8 cellular contexts compared by ENCODE assay signal in the genomic region with DNA sequence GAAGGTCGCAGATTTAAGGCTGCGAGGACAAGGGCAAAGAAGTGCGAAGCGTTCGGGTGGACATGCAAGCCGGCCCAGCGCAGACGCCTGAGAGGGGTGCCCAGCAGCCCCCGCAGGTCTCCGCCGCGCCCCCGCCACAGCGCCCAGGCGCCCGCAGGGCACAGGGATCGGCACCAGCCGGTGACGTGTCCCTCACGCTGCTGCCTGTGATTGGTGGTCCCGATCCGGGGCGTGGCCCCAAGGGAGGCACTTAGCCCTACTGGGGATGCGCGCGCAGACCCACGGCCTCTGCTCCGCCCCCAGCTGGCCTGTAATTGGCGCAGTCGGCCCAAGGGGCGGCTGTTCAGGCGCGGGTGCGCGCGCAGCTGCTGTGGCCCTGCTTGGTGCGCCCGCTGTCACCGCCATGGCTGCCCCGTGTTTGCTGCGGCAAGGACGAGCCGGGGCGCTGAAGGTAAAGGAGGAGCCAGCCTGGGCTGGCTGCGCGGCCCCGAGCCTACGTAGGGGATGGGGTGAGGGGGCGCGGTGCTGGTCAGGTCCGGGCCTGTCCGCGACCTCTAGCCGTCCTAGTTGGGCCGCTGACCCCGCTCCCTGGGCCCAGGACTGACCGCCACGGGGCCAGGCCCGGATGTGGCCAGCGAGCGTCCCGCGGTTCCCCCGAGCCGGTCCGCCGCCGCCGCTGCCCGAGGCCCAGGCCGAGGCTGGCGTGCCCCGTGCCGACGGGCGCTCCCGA. TPM values are rescaled to one million over a fixed set of nuclear protein-coding genes. Genes with fewer than 3 reads are reported as not detected.
DNase-seq lines count a peak whose midpoint lies in the region; ATAC-seq, FAIRE-seq and TF ChIP-seq lines count a peak whose summit lies in the region.

A gene (plus strand): TSS at position 379 of the 730 bp plus-strand sequence. CDS start 25 bp downstream, at position 404.

- H3K9ac ChIP-seq in keratinocyte (ENCODE audit: control insufficient read depth, extremely low read depth, insufficient read depth, low read length) = peak within 1 kb of the TSS; percentile 93

- TF ChIP-seq CTCF in AG10803 (conservative IDR thresholded peaks at IDR 0.05; ENCODE audit: low read length) = no peak
- TF ChIP-seq CTCF in keratinocyte (optimal IDR thresholded peaks at IDR 0.05 in 1 of 3, IDR thresholded peaks at IDR 0.05 in 1 of 3, conservative IDR thresholded peaks at IDR 0.05 in 1 of 3; ENCODE audit: extremely low read depth in 1 of 3, insufficient read depth in 2 of 3, low read length in 3 of 3) = no peak

- H3K4me1 ChIP-seq in keratinocyte (ENCODE audit: control insufficient read depth, extremely low read depth, insufficient read depth, low read length) = peaks cover 6% of the 10 kb centered on the region

- peak within 1 kb of the TSS; percentile 82 for H3K4me2 ChIP-seq in keratinocyte (ENCODE audit: control insufficient read depth, extremely low read depth, insufficient read depth, low read depth, low read length)

- ATAC-seq in GM19043 (IDR thresholded peaks at IDR 0.05; ENCODE audit: low read depth, unreplicated experiment) (peak; percentile 90), HG03378 (IDR thresholded peaks at IDR 0.05; ENCODE audit: unreplicated experiment) (peak; percentile 81)

- H3K27me3 ChIP-seq in keratinocyte (ENCODE audit: control insufficient read depth, extremely low read depth, insufficient read depth, low read length) = no peaks in the 10 kb centered on the region

- peaks cover 3% of the 10 kb centered on the region for H4K20me1 ChIP-seq in keratinocyte (ENCODE audit: control insufficient read depth, extremely low read depth, insufficient read depth, low read length)

- H3K4me3 ChIP-seq in AG10803 (ENCODE audit: low read length) (peak within 1 kb of the TSS; percentile 77), keratinocyte (ENCODE audit: control insufficient read depth in 2 of 3, extremely low read depth in 1 of 3, insufficient read depth in 2 of 3, low read depth in 1 of 3, low read length in 3 of 3) (peak within 1 kb of the TSS; percentile 93 to 99 (median 99))

- dilution Hi-C loops in keratinocyte (cut with MboI; ENCODE audit: extremely low pct_ligation_motif_present, low sequenced_read_pairs) = no loop called here

- peaks cover 2 to 5% of the 10 kb centered on the region in 2 experiments for H3K36me3 ChIP-seq in keratinocyte (ENCODE audit: control insufficient read depth in 2 of 2, extremely low read depth in 1 of 2, insufficient read depth in 2 of 2, low read length in 2 of 2)

- FAIRE-seq in keratinocyte (lab: Jason Lieb, UNC) = peak; percentile 32

- peak within 1 kb of the TSS; percentile 90 for H3K27ac ChIP-seq in keratinocyte (ENCODE audit: control insufficient read depth, insufficient read depth, low read length)

- DNase-seq in AG10803 (ENCODE audit: low read depth) (peak; percentile 97), NCI-H460 (ENCODE audit: extremely low read depth, low read depth) (peak; percentile 96), cerebellar nuclear complex (lab: John Stamatoyannopoulos, UW) (peak; percentile 88 to 94), keratinocyte (ENCODE audit: low read depth, low spot score) (peak; percentile 94)
- peak; percentile 99 for DNase-seq in activated CD4-positive, CD25-positive, alpha-beta regulatory T cell treated with anti-CD3 and anti-CD28 coated beads, Interleukin-2, amount 50 U/mL, for 72 hours
- peak; percentile 100 for DNase-seq in stimulated activated CD4-positive, alpha-beta T cell treated with anti-CD3 and anti-CD28 coated beads, Interleukin-15, amount 100 ng/mL, for 1 hour (ENCODE audit: low read depth in 1 of 2, low spot score in 1 of 2)

- no peaks in the 10 kb centered on the region for H3K9me3 ChIP-seq in keratinocyte (ENCODE audit: control insufficient read depth, low read depth, low read length)

- H3K9me1 ChIP-seq in keratinocyte (ENCODE audit: control insufficient read depth, extremely low read depth, insufficient read depth, low read length) = no peaks in the 10 kb centered on the region

- H3K79me2 ChIP-seq in keratinocyte (ENCODE audit: control insufficient read depth, insufficient read depth, low read length) = peaks cover 32% of the 10 kb centered on the region

- peak within 1 kb of the TSS; percentile 79 for H2AFZ ChIP-seq in keratinocyte (ENCODE audit: control insufficient read depth, low read length)

RNA-seq across cellular contexts. Expression of the gene that starts here (rescaled TPM):
- total RNA-seq in NCI-H460 (2014; rRNA removed; shearing (Covaris generic)) = 28.0 and 30.1 TPM in 2 replicates
- polyA plus RNA-seq in NCI-H460 (2014; cell fraction: nucleus; rRNA removed) = 27.4 and 30.0 TPM in 2 replicates
- 26.1 to 58.2 TPM (median 28.9 TPM) in 3 replicates for polyA plus RNA-seq in keratinocyte
- polyA plus RNA-seq in keratinocyte (2011; ENCODE audit: low read depth) = 12.3 TPM
- polyA plus RNA-seq in keratinocyte (2011; cell fraction: cytosol; rRNA removed) = 30.7 and 40.8 TPM in 2 replicates
- polyA plus RNA-seq in keratinocyte (2011; cell fraction: nucleus; rRNA removed) = 46.1 and 47.9 TPM in 2 replicates
- 27.4 and 45.9 TPM in 2 replicates for polyA plus RNA-seq in keratinocyte (2012; ENCODE audit: low replicate concordance)
- polyA minus RNA-seq in keratinocyte = 13.9 to 26.2 TPM (median 23.3 TPM) in 3 replicates
- polyA minus RNA-seq in keratinocyte (2011; cell fraction: cytosol; rRNA and poly(A)+ RNA removed) = 44.5 TPM
- polyA minus RNA-seq in keratinocyte (2011; cell fraction: nucleus; rRNA and poly(A)+ RNA removed) = 19.9 and 31.6 TPM in 2 replicates

Comparison
In these comparisons a context has a peak if more than half of its experiments do, and no peak if none do; other contexts are left out.
1. Peak in every context shown above with its lines: DNase-seq, ATAC-seq, H3K4me3 ChIP-seq and H3K27ac ChIP-seq.